ENCODE assay signal across 1 cellular context in genomic region chr2:55839182-55839819, GRCh38.
TF ChIP-seq lines count a peak whose summit lies in the region.

No MANE protein-coding gene starts in this region.

TF ChIP-seq in HepG2, 621 proteins besides CTCF, POLR2A, EP300 and RAD21 (continued from another document and continues in another):
- no peak for TF ChIP-seq BCLAF1 (IDR thresholded peaks at IDR 0.05)
- TF ChIP-seq KAT2B (IDR thresholded peaks at IDR 0.05; ENCODE audit: borderline replicate concordance, low read depth, low read length): no peak
- TF ChIP-seq REST (IDR thresholded peaks at IDR 0.05; ENCODE audit: borderline replicate concordance in 1 of 2, low read depth in 1 of 2, low read length in 2 of 2): peak in 1 of 2 experiments; percentile 49; a peak in 2 of 4 replicates
- no peak for TF ChIP-seq ZFP91 (CRISPR knock-in tag; IDR thresholded peaks at IDR 0.05; ENCODE audit: borderline replicate concordance)
- TF ChIP-seq NFATC3 (CRISPR knock-in tag; IDR thresholded peaks at IDR 0.05): no peak
- no peak for TF ChIP-seq HNRNPL (IDR thresholded peaks at IDR 0.05; ENCODE audit: low read depth, low read length)
- TF ChIP-seq ZNF713 (CRISPR knock-in tag; IDR thresholded peaks at IDR 0.05): no peak
- TF ChIP-seq THAP9 (CRISPR knock-in tag; IDR thresholded peaks at IDR 0.05; ENCODE audit: borderline replicate concordance): no peak
- no peak for TF ChIP-seq CHD4 (IDR thresholded peaks at IDR 0.05; ENCODE audit: borderline replicate concordance, low read length)
- TF ChIP-seq ZSCAN22 (CRISPR knock-in tag; IDR thresholded peaks at IDR 0.05): no peak
- TF ChIP-seq ZFP82 (CRISPR knock-in tag; IDR thresholded peaks at IDR 0.05; ENCODE audit: borderline replicate concordance): no peak
- no peak for TF ChIP-seq ZNF570 (CRISPR knock-in tag; IDR thresholded peaks at IDR 0.05; ENCODE audit: borderline replicate concordance)
- TF ChIP-seq ZMYM2 (CRISPR knock-in tag; IDR thresholded peaks at IDR 0.05): no peak
- TF ChIP-seq ZNF33A (CRISPR knock-in tag; IDR thresholded peaks at IDR 0.05; ENCODE audit: borderline replicate concordance): 0 out of 2 replicates have a peak, but pooled peaks have one; percentile 21
- no peak for TF ChIP-seq ZNF569 (CRISPR knock-in tag; IDR thresholded peaks at IDR 0.05; ENCODE audit: borderline replicate concordance)
- TF ChIP-seq MATR3 (CRISPR knock-in tag; IDR thresholded peaks at IDR 0.05): no peak
- TF ChIP-seq DRAP1 (CRISPR knock-in tag; IDR thresholded peaks at IDR 0.05): peak; percentile 18; the same call in 1 of the 2 replicates
- peak; percentile 80 for TF ChIP-seq SP5 (CRISPR knock-in tag; IDR thresholded peaks at IDR 0.05; ENCODE audit: borderline replicate concordance, low read depth)
- TF ChIP-seq HMGA1 (CRISPR knock-in tag; conservative IDR thresholded peaks at IDR 0.05): no peak
- no peak for TF ChIP-seq ZNF83 (CRISPR knock-in tag; IDR thresholded peaks at IDR 0.05; ENCODE audit: borderline replicate concordance)
- TF ChIP-seq THRA (CRISPR knock-in tag; IDR thresholded peaks at IDR 0.05; ENCODE audit: borderline replicate concordance): no peak
- peak; percentile 84; the same call in 1 of the 2 replicates for TF ChIP-seq NFIC (IDR thresholded peaks at IDR 0.05; ENCODE audit: low read length)
- no peak for TF ChIP-seq GZF1 (CRISPR knock-in tag; IDR thresholded peaks at IDR 0.05)
- no peak for TF ChIP-seq LRRFIP1 (CRISPR knock-in tag; conservative IDR thresholded peaks at IDR 0.05)
- TF ChIP-seq SUZ12 (IDR thresholded peaks at IDR 0.05; ENCODE audit: low read depth, low read length): no peak
- peak; percentile 18 for TF ChIP-seq TBL1XR1 (IDR thresholded peaks at IDR 0.05; ENCODE audit: borderline replicate concordance, low read length, partially characterized antibody)
- no peak for TF ChIP-seq ZNF550 (CRISPR knock-in tag; IDR thresholded peaks at IDR 0.05; ENCODE audit: borderline replicate concordance)
- no peak for TF ChIP-seq ZHX1 (CRISPR knock-in tag; IDR thresholded peaks at IDR 0.05; ENCODE audit: low read depth)
- TF ChIP-seq ZNF563 (CRISPR knock-in tag; IDR thresholded peaks at IDR 0.05): no peak
- no peak for TF ChIP-seq ZNF768 (CRISPR knock-in tag; IDR thresholded peaks at IDR 0.05)
- no peak for TF ChIP-seq ZNF253 (CRISPR knock-in tag; IDR thresholded peaks at IDR 0.05; ENCODE audit: borderline replicate concordance)
- no peak for TF ChIP-seq ZNF280D (CRISPR knock-in tag; IDR thresholded peaks at IDR 0.05)
- TF ChIP-seq ZNF331 (CRISPR knock-in tag; IDR thresholded peaks at IDR 0.05): peak; percentile 89
- no peak for TF ChIP-seq ZNF850 (CRISPR knock-in tag; conservative IDR thresholded peaks at IDR 0.05)
- no peak for TF ChIP-seq ZNF333 (CRISPR knock-in tag; IDR thresholded peaks at IDR 0.05; ENCODE audit: borderline replicate concordance)
- TF ChIP-seq ZNF567 (CRISPR knock-in tag; IDR thresholded peaks at IDR 0.05; ENCODE audit: borderline replicate concordance): no peak
- no peak for TF ChIP-seq MXI1 (IDR thresholded peaks at IDR 0.05; ENCODE audit: borderline replicate concordance, low read depth, low read length)
- no peak for TF ChIP-seq SRSF4 (IDR thresholded peaks at IDR 0.05; ENCODE audit: low read depth, low read length, poor library complexity, severe bottlenecking)
